8 cellular contexts compared by ENCODE assay signal in genomic region chr15:82952156-82953081, GRCh38. TPM values are rescaled to one million over a fixed set of nuclear protein-coding genes. Genes with fewer than 3 reads are reported as not detected.
DNase-seq lines count a peak whose midpoint lies in the region; ATAC-seq, FAIRE-seq and TF ChIP-seq lines count a peak whose summit lies in the region.

HOMER2 (minus strand) TSS chr15:82952720; CDS start chr15:82952535, 185 bp downstream.

- peak within 1 kb of the TSS; percentile 34 to 74 (median 50); a peak in 6 of 7 replicates for H3K9ac ChIP-seq in H1 (replicated peaks in 1 of 4; ENCODE audit: extremely low read depth in 1 of 4, low read depth in 3 of 4, low read length in 3 of 4)

- no peaks in the 10 kb centered on the region for H3K9me3 ChIP-seq in H1 (ENCODE audit: insufficient read depth in 2 of 2, low read depth in 1 of 2, low read length in 1 of 2)
- no peaks in the 10 kb centered on the region for H3K9me3 ChIP-seq in mesodermal cell (ENCODE audit: control insufficient read depth, low read length)
- no peaks in the 10 kb centered on the region for H3K9me3 ChIP-seq in transverse colon

- no peak within 1 kb of the TSS for H2BK20ac ChIP-seq in H1 (ENCODE audit: low read length)

- H3K79me1 ChIP-seq in H1 (ENCODE audit: low read depth, low read length) = no peaks in the 10 kb centered on the region

- no peaks in the 10 kb centered on the region for H3K79me2 ChIP-seq in H1 (ENCODE audit: control insufficient read depth in 1 of 2, insufficient read depth in 2 of 2, low read length in 2 of 2)

- H3K18ac ChIP-seq in H1 (ENCODE audit: extremely low read depth, low read length) = peak within 1 kb of the TSS; percentile 60

- in situ Hi-C loops in transverse colon (cut with MboI; ENCODE audit: low pct_ligation_motif_present in 1 of 4, low pct_unique_long_range_greater_than_20kb in 1 of 4, low sequenced_read_pairs in 3 of 4) = loop anchor here in 1 of 4 donors (25.0 kb wide), 1 partner anchor 90 kb away; no protein-coding TSS in a partner anchor

- no peak within 1 kb of the TSS for H3K27ac Mint-ChIP-seq in T-helper 1 cell treated with Interleukin-12 subunit alpha and Interleukin-12 subunit beta and Interleukin-4 antibody, amounts not matched to agents 30 μg/mL and 1 μg/mL, for 36 hours

- peak within 1 kb of the TSS; percentile 36 to 84 for H3K4me2 ChIP-seq in H1 (ENCODE audit: insufficient read depth in 1 of 2, low read depth in 2 of 2, low read length in 2 of 2)

- H3K23me2 ChIP-seq in H1 (ENCODE audit: low read depth, low read length) = peaks cover 3% of the 10 kb centered on the region; the same call in 1 of the 2 replicates

- H2BK15ac ChIP-seq in H1 (ENCODE audit: low read length) = no peak within 1 kb of the TSS

- H3K4me3 ChIP-seq in HFF-Myc (replicated peaks; ENCODE audit: low read depth, low read length) = peak within 1 kb of the TSS; percentile 31
- peak within 1 kb of the TSS; percentile 51 to 82 (median 54) for H3K4me3 ChIP-seq in H1 (ENCODE audit: extremely low read depth in 1 of 4, insufficient read depth in 2 of 4, low read depth in 3 of 4, low read length in 4 of 4)
- peak within 1 kb of the TSS; percentile 36 for H3K4me3 ChIP-seq in mesodermal cell (ENCODE audit: extremely low read depth, insufficient read depth, low read length, poor library complexity, severe bottlenecking)
- peak within 1 kb of the TSS; percentile 29 to 65 (median 44) for H3K4me3 ChIP-seq in transverse colon

- H4K20me1 ChIP-seq in H1 (replicated peaks in 1 of 2; ENCODE audit: control insufficient read depth in 1 of 2, insufficient read depth in 2 of 2, low read length in 2 of 2) = no peaks in the 10 kb centered on the region

- intact Hi-C loops in transverse colon (cut with DNase I; ENCODE audit: low total_unique reads) = no loop called here

- H3K27ac ChIP-seq in H1 (ENCODE audit: low read depth, low read length) (no peak within 1 kb of the TSS), mesodermal cell (ENCODE audit: low read depth, low read length, severe bottlenecking) (no peak within 1 kb of the TSS), transverse colon (peak within 1 kb of the TSS; percentile 38 to 48 (median 42))

- no peak within 1 kb of the TSS for H3K4ac ChIP-seq in H1 (replicated peaks; ENCODE audit: insufficient read length, low read depth, low read length)

- DNase-seq in CD1c-positive myeloid dendritic cell (ENCODE audit: extremely low spot score) = peak; percentile 33
- no peak for DNase-seq in HFF-Myc (ENCODE audit: extremely low read depth, low read depth)
- DNase-seq in H1 (ENCODE audit: low read depth in 1 of 2, low spot score in 2 of 2) = peak in 1 of 2 experiments; percentile 71
- DNase-seq in transverse colon = peak; percentile 15

- H4K91ac ChIP-seq in H1 (replicated peaks; ENCODE audit: insufficient read length, low read length) = no peak within 1 kb of the TSS

- H3K27me3 Mint-ChIP-seq in T-helper 1 cell treated with Interleukin-12 subunit alpha and Interleukin-12 subunit beta and Interleukin-4 antibody, amounts not matched to agents 30 μg/mL and 1 μg/mL, for 36 hours (ENCODE audit: low read depth) = peaks cover 22% of the 10 kb centered on the region

- H3K23ac ChIP-seq in H1 (ENCODE audit: insufficient read length) = no peak within 1 kb of the TSS

- 2% methylated on average over 62 of the region's 119 CpGs; no CpG with 5 or more reads in 1 of the 2 experiments for WGBS in H1 (ENCODE audit: extremely low coverage in 1 of 2, insufficient coverage in 1 of 2, insufficient read length in 1 of 2, insufficient replicate concordance in 2 of 2, low coverage in 1 of 2, low lambda C conversion rate in 2 of 2, missing lambda C conversion rate in 1 of 2), 2 experiments
- WGBS in mesodermal cell (ENCODE audit: insufficient coverage in 2 of 2), 2 experiments = 1 to 3% methylated on average over 47 to 102 of the region's 119 CpGs
- WGBS in transverse colon (ENCODE audit: low coverage in 1 of 2), 2 donors = 3% methylated on average over 90 of the region's 119 CpGs; no CpG with 5 or more reads in 1 of the 2 donors

- no peak within 1 kb of the TSS for H3K14ac ChIP-seq in H1 (ENCODE audit: insufficient read length)

- H3K4me3 Mint-ChIP-seq in T-helper 1 cell treated with Interleukin-12 subunit alpha and Interleukin-12 subunit beta and Interleukin-4 antibody, amounts not matched to agents 30 μg/mL and 1 μg/mL, for 36 hours = peak within 1 kb of the TSS; percentile 75

- CTCF ChIA-PET in H1 (lab: Charles Lee; ENCODE audit: partially characterized antibody) = no interaction called here

- POLR2A ChIA-PET in H1 (lab: Charles Lee; ENCODE audit: partially characterized antibody) = no interaction called here

- 0 out of 3 replicates have a peak, but pooled peaks of 1 of the 2 experiments have one; percentile 19 for TF ChIP-seq POLR2A in H1 (IDR thresholded peaks at IDR 0.05; ENCODE audit: control extremely low read depth in 1 of 2, low read depth in 2 of 2, low read length in 2 of 2)
- no peak for TF ChIP-seq POLR2A in transverse colon (IDR thresholded peaks at IDR 0.05)

- no peak within 1 kb of the TSS for H2BK120ac ChIP-seq in H1 (replicated peaks; ENCODE audit: low read depth, low read length)

- no peak within 1 kb of the TSS for H2AK5ac ChIP-seq in H1 (ENCODE audit: low read depth, low read length)

- H2BK12ac ChIP-seq in H1 (ENCODE audit: low read depth, low read length) = peak within 1 kb of the TSS; percentile 9; the same call in 1 of the 2 replicates

- no peak for TF ChIP-seq RAD21 in H1 (IDR thresholded peaks at IDR 0.05 in 1 of 2, conservative IDR thresholded peaks at IDR 0.05 in 1 of 2; ENCODE audit: low read depth in 2 of 2, low read length in 2 of 2)

- H2BK5ac ChIP-seq in H1 (ENCODE audit: low read depth, low read length) = no peak within 1 kb of the TSS

- H3K9me3 Mint-ChIP-seq in T-helper 1 cell treated with Interleukin-12 subunit alpha and Interleukin-12 subunit beta and Interleukin-4 antibody, amounts not matched to agents 30 μg/mL and 1 μg/mL, for 36 hours = no peaks in the 10 kb centered on the region

- peak within 1 kb of the TSS; percentile 60; the same call in 1 of the 2 replicates for H2AFZ ChIP-seq in H1 (ENCODE audit: low read length)

- H4K5ac ChIP-seq in H1 (ENCODE audit: insufficient read length, low read depth, low read length) = no peak within 1 kb of the TSS

- H3K4me1 Mint-ChIP-seq in T-helper 1 cell treated with Interleukin-12 subunit alpha and Interleukin-12 subunit beta and Interleukin-4 antibody, amounts not matched to agents 30 μg/mL and 1 μg/mL, for 36 hours (ENCODE audit: low read depth) = peaks cover 8% of the 10 kb centered on the region

- TF ChIP-seq CTCF in HFF-Myc (IDR thresholded peaks at IDR 0.05; ENCODE audit: low read depth, low read length, missing control alignments) (no peak), H1 (IDR thresholded peaks at IDR 0.05; ENCODE audit: control extremely low read depth in 1 of 3, insufficient read depth in 1 of 3, low read depth in 1 of 3, low read length in 3 of 3) (no peak), transverse colon (IDR thresholded peaks at IDR 0.05) (no peak)

- H3K56ac ChIP-seq in H1 (replicated peaks; ENCODE audit: insufficient read length, low read depth, low read length) = no peak within 1 kb of the TSS

- H3K36me3 ChIP-seq in H1 (ENCODE audit: control insufficient read depth in 2 of 4, insufficient read depth in 4 of 4, low read length in 3 of 4) = no peaks in the 10 kb centered on the region
- no peaks in the 10 kb centered on the region for H3K36me3 ChIP-seq in mesodermal cell (ENCODE audit: control insufficient read depth, insufficient read depth, low read length)
- no peaks in the 10 kb centered on the region for H3K36me3 ChIP-seq in transverse colon

- no peak for FAIRE-seq in H1 (lab: Jason Lieb, UNC)

- H3K27me3 ChIP-seq in H1 (replicated peaks in 1 of 4; ENCODE audit: control insufficient read depth in 3 of 4, extremely low read depth in 1 of 4, insufficient read depth in 3 of 4, low read length in 3 of 4) (peaks cover 0 to 17% (median 10%) of the 10 kb centered on the region in 4 experiments; a peak in 5 of 7 replicates), transverse colon (peaks cover 36% of the 10 kb centered on the region)

- ATAC-seq in GM21576 (IDR thresholded peaks at IDR 0.05; ENCODE audit: unreplicated experiment) = no peak
- ATAC-seq in HG03342 (IDR thresholded peaks at IDR 0.05; ENCODE audit: unreplicated experiment) = no peak

- peak within 1 kb of the TSS; percentile 80; the same call in 1 of the 2 replicates for H4K8ac ChIP-seq in H1 (ENCODE audit: extremely low read depth, insufficient read depth, low read length)

- TF ChIP-seq EP300 in H1 (IDR thresholded peaks at IDR 0.05; ENCODE audit: borderline replicate concordance in 1 of 2, low read depth in 2 of 2, low read length in 2 of 2) (no peak), transverse colon (IDR thresholded peaks at IDR 0.05; ENCODE audit: low read depth) (no peak)

- H3K4me1 ChIP-seq in H1 (replicated peaks in 1 of 4; ENCODE audit: control insufficient read depth in 3 of 4, insufficient read depth in 4 of 4, low read length in 3 of 4) = no peaks in the 10 kb centered on the region; a peak in 1 of 7 replicates
- H3K4me1 ChIP-seq in mesodermal cell (ENCODE audit: control insufficient read depth, insufficient read depth, low read length, poor library complexity, severe bottlenecking) = no peaks in the 10 kb centered on the region
- H3K4me1 ChIP-seq in transverse colon = peaks cover 0 to 12% (median 6%) of the 10 kb centered on the region in 4 donors

- H3K36me3 Mint-ChIP-seq in T-helper 1 cell treated with Interleukin-12 subunit alpha and Interleukin-12 subunit beta and Interleukin-4 antibody, amounts not matched to agents 30 μg/mL and 1 μg/mL, for 36 hours (ENCODE audit: low read depth) = no peaks in the 10 kb centered on the region

TF ChIP-seq in H1, 55 proteins besides CTCF, POLR2A, EP300 and RAD21 (continues in another document):
- TF ChIP-seq PHF8 (conservative IDR thresholded peaks at IDR 0.05; ENCODE audit: low read depth, low read length) (peak; percentile 51; the same call in 1 of the 2 replicates), SP1 (IDR thresholded peaks at IDR 0.05; ENCODE audit: low read depth, low read length) (no peak), SAP30 (IDR thresholded peaks at IDR 0.05; ENCODE audit: insufficient read depth, insufficient replicate concordance, low read length) (no peak), NRF1 (IDR thresholded peaks at IDR 0.05; ENCODE audit: low read depth, low read length) (no peak), BACH1 (IDR thresholded peaks at IDR 0.05; ENCODE audit: low read length) (no peak)

RNA-seq across cellular contexts. Expression of gene HOMER2, which starts in this region (rescaled TPM):
- total RNA-seq in H1 (2021; fragmentation: NEBNext Ultra II Directional; extraction: Animal tissue kit (Norgen Biotek cat#: 25700)) = 26.2 and 27.6 TPM in 2 replicates
- polyA plus RNA-seq in H1 (2011; rRNA removed) = 12.1 and 12.5 TPM in 2 replicates
- polyA plus RNA-seq in H1 (2011; cell fraction: cytosol; rRNA removed) = 13.4 TPM
- 14.7 TPM for polyA plus RNA-seq in H1 (2011; cell fraction: nucleus; rRNA removed)
- 20.6 to 23.9 TPM (median 21.2 TPM) in 4 replicates for polyA plus RNA-seq in H1 (2012, experiment 1 of 2)
- polyA plus RNA-seq in H1 (2012, experiment 2 of 2) = 11.1 TPM
- 11.1 TPM for polyA plus RNA-seq in H1 (2013, experiment 1 of 2)
- 12.3 TPM for polyA plus RNA-seq in H1 (2013, experiment 2 of 2)
- 33.2 and 45.7 TPM in 2 replicates for polyA minus RNA-seq in H1 (2011; rRNA and poly(A)+ RNA removed)
- polyA minus RNA-seq in H1 (2011; cell fraction: cytosol; rRNA and poly(A)+ RNA removed) = 14.9 TPM
- 37.8 TPM for polyA minus RNA-seq in H1 (2011; cell fraction: nucleus; rRNA and poly(A)+ RNA removed)
- 8.6 TPM for polyA plus RNA-seq in mesodermal cell (2013, experiment 1 of 2)
- 8.0 TPM for polyA plus RNA-seq in mesodermal cell (2013, experiment 2 of 2)
- 10 to 100 TPM in 1 of 4 donors, 1 to 10 TPM in 2, under 1 TPM in 1; 0.40 to 25.1 (median 6.1) TPM for total RNA-seq in transverse colon

Comparison
In these comparisons a context has a peak if more than half of its experiments do, and no peak if none do; other contexts are left out.
1. H3K27ac ChIP-seq: peak in transverse colon (4 of 4); none in H1 (single experiment) and mesodermal cell (single experiment).
2. Peak in every context shown above with its lines, with median percentiles within 50 percentile points of each other: H3K4me3 ChIP-seq.